Comparison of ENCODE assay signal across 1 cellular context in genomic region chr6:119078449-119079287, GRCh38.
TF ChIP-seq lines count a peak whose summit lies in the region.

Gene FAM184A (minus strand): TSS chr6:119078664. CDS start chr6:119078299, 365 bp downstream.

TF ChIP-seq in HepG2, 621 proteins besides CTCF, POLR2A, EP300 and RAD21 (continued from another document and continues in another):
- TF ChIP-seq ZHX1 (CRISPR knock-in tag; IDR thresholded peaks at IDR 0.05; ENCODE audit: low read depth) (peak; percentile 66), ZMAT5 (CRISPR knock-in tag; IDR thresholded peaks at IDR 0.05; ENCODE audit: borderline replicate concordance, low read depth) (no peak), NKX3-1 (CRISPR knock-in tag; IDR thresholded peaks at IDR 0.05) (no peak), MED1 (CRISPR knock-in tag; IDR thresholded peaks at IDR 0.05) (peak; percentile 61; the same call in 1 of the 2 replicates), AKNA (CRISPR knock-in tag; IDR thresholded peaks at IDR 0.05; ENCODE audit: borderline replicate concordance) (0 out of 2 replicates have a peak, but pooled peaks have one; percentile 62), SSRP1 (CRISPR knock-in tag; IDR thresholded peaks at IDR 0.05) (no peak), RXRA (CRISPR knock-in tag; IDR thresholded peaks at IDR 0.05) (peak; percentile 58; the same call in 1 of the 2 replicates), ZNF607 (CRISPR knock-in tag; IDR thresholded peaks at IDR 0.05; ENCODE audit: borderline replicate concordance) (peak; percentile 61), SNAI1 (CRISPR knock-in tag; IDR thresholded peaks at IDR 0.05; ENCODE audit: borderline replicate concordance) (0 out of 2 replicates have a peak, but pooled peaks have one; percentile 27), PRDM4 (CRISPR knock-in tag; IDR thresholded peaks at IDR 0.05; ENCODE audit: borderline replicate concordance) (no peak), CEBPB (IDR thresholded peaks at IDR 0.05; ENCODE audit: borderline replicate concordance, low read depth, low read length) (no peak), ZNF282 (IDR thresholded peaks at IDR 0.05; ENCODE audit: partially characterized antibody) (no peak), KAT8 (CRISPR knock-in tag; IDR thresholded peaks at IDR 0.05) (peak; percentile 55; the same call in 1 of the 2 replicates), USF2 (IDR thresholded peaks at IDR 0.05; ENCODE audit: low read depth, low read length) (no peak), USF2 (CRISPR knock-in tag; IDR thresholded peaks at IDR 0.05; ENCODE audit: borderline replicate concordance) (no peak), ZNF512 (CRISPR knock-in tag; IDR thresholded peaks at IDR 0.05) (no peak), NR1H2 (CRISPR knock-in tag; IDR thresholded peaks at IDR 0.05; ENCODE audit: borderline replicate concordance, low read depth) (peak; percentile 73; the same call in 1 of the 2 replicates), KMT2A (CRISPR knock-in tag; IDR thresholded peaks at IDR 0.05) (peak; percentile 82), ZNF558 (CRISPR knock-in tag; IDR thresholded peaks at IDR 0.05; ENCODE audit: borderline replicate concordance) (peak; percentile 18; the same call in 1 of the 2 replicates), ZBTB1 (CRISPR knock-in tag; IDR thresholded peaks at IDR 0.05; ENCODE audit: borderline replicate concordance) (peak; percentile 83; the same call in 1 of the 2 replicates), ZNF264 (CRISPR knock-in tag; IDR thresholded peaks at IDR 0.05) (peak; percentile 51; the same call in 1 of the 2 replicates), SP4 (CRISPR knock-in tag; IDR thresholded peaks at IDR 0.05) (peak; percentile 64; the same call in 1 of the 2 replicates), ATF6 (CRISPR knock-in tag; conservative IDR thresholded peaks at IDR 0.05) (0 out of 2 replicates have a peak, but pooled peaks have one; percentile 87), HDAC1 (CRISPR knock-in tag; IDR thresholded peaks at IDR 0.05) (peak; percentile 59), PHF21A (CRISPR knock-in tag; IDR thresholded peaks at IDR 0.05) (0 out of 2 replicates have a peak, but pooled peaks have one; percentile 8), ZNF430 (CRISPR knock-in tag; IDR thresholded peaks at IDR 0.05) (peak; percentile 16; the same call in 1 of the 2 replicates), ZNF672 (CRISPR knock-in tag; IDR thresholded peaks at IDR 0.05) (no peak), ZNF557 (CRISPR knock-in tag; IDR thresholded peaks at IDR 0.05) (peak; percentile 70; the same call in 1 of the 2 replicates), ZNF292 (CRISPR knock-in tag; IDR thresholded peaks at IDR 0.05; ENCODE audit: borderline replicate concordance, low read depth) (peak; percentile 48; the same call in 1 of the 2 replicates), ZFY (CRISPR knock-in tag; IDR thresholded peaks at IDR 0.05) (peak; percentile 72), ZNF777 (CRISPR knock-in tag; IDR thresholded peaks at IDR 0.05) (peak; percentile 98), TCF7L2 (IDR thresholded peaks at IDR 0.05; ENCODE audit: low read depth, low read length) (no peak), PAXIP1 (CRISPR knock-in tag; conservative IDR thresholded peaks at IDR 0.05) (no peak), TFE3 (CRISPR knock-in tag; IDR thresholded peaks at IDR 0.05) (peak; percentile 59)
